In the genomic region with DNA sequence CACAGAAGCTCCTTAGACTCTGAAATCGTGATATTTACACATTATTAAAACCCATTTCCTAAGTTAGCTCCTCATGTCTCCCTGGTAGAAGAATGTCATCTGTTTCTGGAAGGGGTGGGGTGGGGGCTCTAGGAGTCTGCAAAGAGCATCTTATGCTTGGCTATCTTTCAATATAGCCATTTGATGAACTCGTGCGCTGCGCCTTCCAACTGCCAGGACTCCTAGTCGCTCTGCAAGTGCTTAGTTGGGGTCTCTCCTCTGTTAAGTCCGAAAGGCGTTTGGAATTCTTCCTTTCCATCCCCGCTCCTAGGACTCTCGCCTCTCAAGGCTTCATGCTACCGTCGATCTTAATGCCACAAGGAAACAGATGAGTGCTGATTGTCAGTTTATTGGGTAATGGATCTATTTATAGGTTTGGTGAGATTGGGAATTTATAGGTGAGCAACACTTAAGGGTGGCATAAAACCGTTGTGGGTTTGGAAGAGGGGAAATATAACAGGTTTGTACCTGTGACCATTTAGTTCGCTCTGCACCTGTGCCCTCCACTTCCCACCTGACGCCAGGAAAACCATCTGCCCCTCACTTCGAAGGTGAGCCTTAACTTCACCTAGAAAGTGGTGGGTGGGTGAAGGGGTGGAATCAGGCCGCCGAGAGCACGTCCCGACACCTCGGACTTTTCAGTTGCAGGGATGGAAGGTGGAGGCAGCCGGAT, we compare ENCODE assay signal across 10 cellular contexts. TPM values are rescaled to one million over a fixed set of nuclear protein-coding genes. Genes with fewer than 3 reads are reported as not detected.
DNase-seq lines count a peak whose midpoint lies in the region; ATAC-seq, FAIRE-seq and TF ChIP-seq lines count a peak whose summit lies in the region.
"Had no signal": no experiment of that assay in that cellular context is flagged by ENCODE, and none has a peak within 500 bp of the region (broad histone marks: within the 10 kb centered on the region; RNA-seq: fewer than 3 reads in every experiment).

No MANE protein-coding gene starts in this region.

- peaks cover 76% of the 10 kb centered on the region for H3K27me3 Mint-ChIP-seq in nephron (ENCODE audit: low read depth)

- H3K27ac ChIP-seq in left ventricle myocardium inferior (replicated peaks) (no peak overlapping the region), ectodermal cell (ENCODE audit: insufficient read depth, low read depth, low read length, poor library complexity, severe bottlenecking) (no peak overlapping the region), aorta (ENCODE audit: low read depth in 1 of 2, low read length in 2 of 2) (no peak overlapping the region)

- peak overlapping the region; percentile 64 for H3K4me3 ChIP-seq in left ventricle myocardium inferior
- peak overlapping the region; percentile 48 for H3K4me3 ChIP-seq in ectodermal cell (ENCODE audit: insufficient read depth, low read depth, low read length)
- no peak overlapping the region for H3K4me3 ChIP-seq in aorta (ENCODE audit: low read length in 2 of 2)

- DNase-seq in left ventricle myocardium inferior, result no peak
- DNase-seq in cardiac septum (ENCODE audit: low spot score), result no peak
- DNase-seq in RCC 7860 (ENCODE audit: low spot score), result no peak
- no peak for DNase-seq in NCI-H2107 treated with DMSO at 0.1 percent for 48 hours (lab: John Stamatoyannopoulos, UW; ENCODE audit: unreplicated experiment)
- no peak for DNase-seq in SKM-1 (lab: John Stamatoyannopoulos, UW; ENCODE audit: unreplicated experiment)
- DNase-seq in aorta, result no peak
- DNase-seq: activated gamma-delta T cell, T-helper 1 cell had no signal

- H3K9me3 ChIP-seq in left ventricle myocardium inferior (replicated peaks), result no peaks in the 10 kb centered on the region
- no peaks in the 10 kb centered on the region for H3K9me3 ChIP-seq in ectodermal cell (ENCODE audit: control insufficient read depth, low read length)
- no peaks in the 10 kb centered on the region for H3K9me3 ChIP-seq in aorta (ENCODE audit: control insufficient read depth, low read length)

- no peak for FAIRE-seq in RCC 7860 (lab: Jason Lieb, UNC)

- intact Hi-C loops in left ventricle myocardium inferior (cut with micrococcal nuclease) (no loop called here), cardiac septum (cut with DNase I) (no loop called here), aorta (cut with DNase I) (loop anchor here (5.0 to 10.0 kb wide), 4 partner anchors 551 to 726 kb away; no protein-coding TSS in a partner anchor)

- no peaks in the 10 kb centered on the region for H3K9me3 Mint-ChIP-seq in nephron

- H3K27ac Mint-ChIP-seq in nephron, result no peak overlapping the region

- peaks cover 18% of the 10 kb centered on the region for H3K4me1 ChIP-seq in left ventricle myocardium inferior
- no peaks in the 10 kb centered on the region for H3K4me1 ChIP-seq in ectodermal cell (ENCODE audit: control insufficient read depth, insufficient read depth, low read length)
- H3K4me1 ChIP-seq in aorta (ENCODE audit: control insufficient read depth in 1 of 2, insufficient read depth in 2 of 2, low read length in 2 of 2), result no peaks in the 10 kb centered on the region

- H3K36me3 Mint-ChIP-seq in nephron (ENCODE audit: low read depth), result no peaks in the 10 kb centered on the region

- H3K36me3 ChIP-seq in left ventricle myocardium inferior, result no peaks in the 10 kb centered on the region
- H3K36me3 ChIP-seq in ectodermal cell (ENCODE audit: control insufficient read depth, insufficient read depth, low read length), result no peaks in the 10 kb centered on the region
- no peaks in the 10 kb centered on the region for H3K36me3 ChIP-seq in aorta (ENCODE audit: control insufficient read depth in 1 of 2, insufficient read depth in 2 of 2, low read length in 1 of 2)

- H3K27me3 ChIP-seq in left ventricle myocardium inferior (ENCODE audit: low read depth), result peaks cover 89% of the 10 kb centered on the region
- peaks cover 30% of the 10 kb centered on the region for H3K27me3 ChIP-seq in ectodermal cell (ENCODE audit: control insufficient read depth, insufficient read depth, low read length, poor library complexity, severe bottlenecking)
- H3K27me3 ChIP-seq in aorta (ENCODE audit: control insufficient read depth in 1 of 2, insufficient read depth in 2 of 2, low read length in 1 of 2), result no peaks in the 10 kb centered on the region

- H3K4me3 Mint-ChIP-seq in nephron, result peak overlapping the region; percentile 51 to 79 (median 74)

- no peak for TF ChIP-seq CTCF in left ventricle myocardium inferior (IDR thresholded peaks at IDR 0.05; ENCODE audit: borderline replicate concordance)
- no peak for TF ChIP-seq CTCF in nephron (IDR thresholded peaks at IDR 0.05; ENCODE audit: unreplicated experiment in 3 of 3)

- 41 to 45% methylated on average over 20 to 21 of the region's 21 CpGs for WGBS in ectodermal cell, 2 experiments
- WGBS in aorta, 2 donors, result 13 to 18% methylated on average over 21 of the region's 21 CpGs

- ATAC-seq in aorta (ENCODE audit: low FRiP score), result no peak

- H3K4me1 Mint-ChIP-seq in nephron, result no peaks in the 10 kb centered on the region

RNA-seq across cellular contexts. Expression of a gene that starts 1.1 kb away (rescaled TPM):
- total RNA-seq in left ventricle myocardium inferior (not detected), cardiac septum (not detected), aorta (under 1 TPM; 0.19 to 0.96 TPM)
- polyA plus RNA-seq in ectodermal cell (2013, experiment 1 of 4), result 0.85 TPM
- polyA plus RNA-seq in ectodermal cell (2013, experiment 2 of 4), result 0.66 TPM
- polyA plus RNA-seq in ectodermal cell (2013, experiment 3 of 4), result 0.37 TPM
- polyA plus RNA-seq in ectodermal cell (2013, experiment 4 of 4), result 0.81 TPM
- polyA plus RNA-seq in aorta, result under 1 TPM in 1 of 2 donors, not detected in 1; 0.03 TPM

Comparison
In these comparisons a context has a peak if more than half of its experiments do, and no peak if none do; other contexts are left out.
1. H3K4me3 ChIP-seq: peak in left ventricle myocardium inferior (single experiment) and ectodermal cell (single experiment); none in aorta (0 of 2).
2. intact Hi-C loops: an anchor here in aorta (5.0 to 10.0 kb wide); none called in left ventricle myocardium inferior and cardiac septum.